In genomic region chr4:31089815-31090214, GRCh38 we compare ENCODE assay signal across 10 cellular contexts.
DNase-seq lines count a peak whose midpoint lies in the region; ATAC-seq and TF ChIP-seq lines count a peak whose summit lies in the region.
"Had no signal": no experiment of that assay in that cellular context is flagged by ENCODE, and none has a peak within 500 bp of the region (broad histone marks: within the 10 kb centered on the region; RNA-seq: fewer than 3 reads in every experiment).

No MANE protein-coding gene starts in this region.

- H3K27me3 Mint-ChIP-seq in GM23338 (ENCODE audit: insufficient read depth, low read depth, poor library complexity) = peaks cover 3% of the 10 kb centered on the region
- H3K27me3 Mint-ChIP-seq in effector memory CD8-positive, alpha-beta T cell = no peaks in the 10 kb centered on the region
- H3K27me3 Mint-ChIP-seq: naive B cell had no signal

- no peak overlapping the region for H2AFZ ChIP-seq in GM23338

- H3K36me3 ChIP-seq in GM23338 (ENCODE audit: insufficient read depth) (no peaks in the 10 kb centered on the region), lower lobe of right lung (no peaks in the 10 kb centered on the region)

- H3K4me1 ChIP-seq in GM23338 (ENCODE audit: insufficient read depth) (peaks cover 20% of the 10 kb centered on the region), lower lobe of right lung (peaks cover 6% of the 10 kb centered on the region)

- no peaks in the 10 kb centered on the region for H3K36me3 Mint-ChIP-seq in GM23338 (ENCODE audit: low read depth)
- no peaks in the 10 kb centered on the region for H3K36me3 Mint-ChIP-seq in effector memory CD8-positive, alpha-beta T cell (ENCODE audit: insufficient read depth)
- H3K36me3 Mint-ChIP-seq: naive B cell had no signal

- intact Hi-C loops in lower lobe of right lung (cut with DNase I) = no loop called here

- H3K79me2 ChIP-seq in GM23338 (replicated peaks; ENCODE audit: insufficient read depth) = no peaks in the 10 kb centered on the region

- H3K27ac ChIP-seq in GM23338 (ENCODE audit: low read depth) (no peak overlapping the region), lower lobe of right lung (no peak overlapping the region)

- peaks cover 20% of the 10 kb centered on the region for H3K4me1 Mint-ChIP-seq in GM23338
- H3K4me1 Mint-ChIP-seq in effector memory CD8-positive, alpha-beta T cell (ENCODE audit: low read depth in 2 of 2) = no peaks in the 10 kb centered on the region
- H3K4me1 Mint-ChIP-seq: naive B cell had no signal

- TF ChIP-seq CTCF in GM23338 (conservative IDR thresholded peaks at IDR 0.05; ENCODE audit: low read depth in 2 of 2) (no peak), lower lobe of right lung (IDR thresholded peaks at IDR 0.05) (no peak)

- no peaks in the 10 kb centered on the region for H3K9me2 ChIP-seq in GM23338 (ENCODE audit: insufficient read depth)

- no peaks in the 10 kb centered on the region for H3K9me3 ChIP-seq in lower lobe of right lung

- H4K20me1 ChIP-seq in GM23338 (replicated peaks; ENCODE audit: insufficient read depth) = no peaks in the 10 kb centered on the region

- no peak overlapping the region for H3K4me3 Mint-ChIP-seq in GM23338
- H3K4me3 Mint-ChIP-seq in effector memory CD8-positive, alpha-beta T cell = no peak overlapping the region
- H3K4me3 Mint-ChIP-seq: naive B cell had no signal

- H3K27me3 ChIP-seq in GM23338 (ENCODE audit: insufficient read depth) (no peaks in the 10 kb centered on the region), lower lobe of right lung (ENCODE audit: low read depth) (no peaks in the 10 kb centered on the region)

- no peaks in the 10 kb centered on the region for H3F3A ChIP-seq in GM23338 (replicated peaks; ENCODE audit: low read depth)

- H3K4me2 ChIP-seq in GM23338 = no peak overlapping the region

- no peak overlapping the region for H3K4me3 ChIP-seq in GM23338
- H3K4me3 ChIP-seq in lower lobe of right lung = no peak overlapping the region

- no peak for DNase-seq in GM23338 (ENCODE audit: low spot score)
- DNase-seq in NCI-H2081 (lab: John Stamatoyannopoulos, UW) = peak; percentile 79 to 95
- DNase-seq in astrocyte of the hippocampus (ENCODE audit: low read depth, low spot score) = peak; percentile 78
- DNase-seq in lower lobe of right lung = peak; percentile 49
- no peak for DNase-seq in NK-92 treated with Interleukin-12 subunit alpha and Interleukin-12 subunit beta, amount 100 ng/mL, for 24 hours (lab: John Stamatoyannopoulos, UW)
- no peak for DNase-seq in NOMO-1 treated with DMSO at 0.1 percent for 48 hours (lab: John Stamatoyannopoulos, UW; ENCODE audit: unreplicated experiment)
- no peak for DNase-seq in effector memory CD8-positive, alpha-beta T cell
- DNase-seq: activated CD8-positive, alpha-beta memory T cell treated with anti-CD3 and anti-CD28 coated beads, Interleukin-2, amount 50 U/mL, for 48 hours; naive B cell had no signal

- H3K27ac Mint-ChIP-seq in GM23338 = 0 out of 2 replicates have a peak overlapping the region, but pooled peaks have one; percentile 74
- no peak overlapping the region for H3K27ac Mint-ChIP-seq in effector memory CD8-positive, alpha-beta T cell
- H3K27ac Mint-ChIP-seq: naive B cell had no signal

- H3K9me3 Mint-ChIP-seq in GM23338 = no peaks in the 10 kb centered on the region
- H3K9me3 Mint-ChIP-seq in effector memory CD8-positive, alpha-beta T cell = peaks cover 7 to 10% of the 10 kb centered on the region in 2 donors

- ATAC-seq in GM23338 (no peak), lower lobe of right lung (peak; percentile 89 to 91), GM18909 (IDR thresholded peaks at IDR 0.05; ENCODE audit: poor library complexity, unreplicated experiment) (no peak)
- ATAC-seq in effector memory CD8-positive, alpha-beta T cell (replicated peaks) = no peak

TF ChIP-seq in GM23338, 12 proteins besides CTCF, POLR2A, EP300 and RAD21:
- no peak for TF ChIP-seq JUNB (IDR thresholded peaks at IDR 0.05; ENCODE audit: unreplicated experiment)
TF ChIP-seq in GM23338: peak in this region for 0.

Comparison
In these comparisons a context has a peak if more than half of its experiments do, and no peak if none do; other contexts are left out.
1. ATAC-seq: peak in lower lobe of right lung (2 of 2); none in GM23338 (single experiment), GM18909 (single experiment) and effector memory CD8-positive, alpha-beta T cell (single experiment).
2. DNase-seq: peak in NCI-H2081 (2 of 2), astrocyte of the hippocampus (single experiment) and lower lobe of right lung (single experiment); none in GM23338 (single experiment), NK-92 treated with Interleukin-12 subunit alpha and Interleukin-12 subunit beta, amount 100 ng/mL, for 24 hours (single experiment), NOMO-1 treated with DMSO at 0.1 percent for 48 hours (single experiment) and effector memory CD8-positive, alpha-beta T cell (0 of 3).